17 cellular contexts compared by ENCODE assay signal in genomic region chr6:63529498-63529897, GRCh38. TPM values are rescaled to one million over a fixed set of nuclear protein-coding genes. Genes with fewer than 3 reads are reported as not detected.
DNase-seq lines count a peak whose midpoint lies in the region; ATAC-seq and TF ChIP-seq lines count a peak whose summit lies in the region.
"Had no signal": no experiment of that assay in that cellular context is flagged by ENCODE, and none has a peak within 500 bp of the region (broad histone marks: within the 10 kb centered on the region; RNA-seq: fewer than 3 reads in every experiment).

No MANE protein-coding gene starts in this region.

- H3K36me3 ChIP-seq in mesenchymal stem cell (ENCODE audit: control insufficient read depth in 1 of 2, insufficient read depth in 2 of 2, low read depth in 1 of 2, low read length in 2 of 2) (no peaks in the 10 kb centered on the region), spleen (no peaks in the 10 kb centered on the region), GM23338 (ENCODE audit: insufficient read depth) (no peaks in the 10 kb centered on the region)
- H3K36me3 ChIP-seq: SJCRH30, tibial nerve had no signal

- H3K18ac ChIP-seq in mesenchymal stem cell (ENCODE audit: low read depth in 1 of 2, low read length in 2 of 2) (peak overlapping the region; percentile 33 to 35), H9 (ENCODE audit: insufficient read length, low read depth, low read length) (no peak overlapping the region)

- H4K91ac ChIP-seq in mesenchymal stem cell (ENCODE audit: low read length) (no peak overlapping the region), H9 (ENCODE audit: insufficient read length, low read depth, low read length) (no peak overlapping the region)

- no peaks in the 10 kb centered on the region for H3K27me3 Mint-ChIP-seq in activated T-helper 2 cell treated with anti-CD3 and anti-CD28 coated beads, Interferon-gamma antibody, Interleukin-2, Interleukin-4, amounts not matched to agents 10 μg/mL and 5 μg/mL and 100 μg/mL, durations not matched to agents 14 hours and 24 hours and 36 hours (ENCODE audit: low read depth)
- H3K27me3 Mint-ChIP-seq in GM23338 (ENCODE audit: insufficient read depth, low read depth, poor library complexity) (peaks cover 3% of the 10 kb centered on the region), H9 (ENCODE audit: low read depth) (peaks cover 2% of the 10 kb centered on the region)

- H3K4me1 ChIP-seq in mesenchymal stem cell (ENCODE audit: control insufficient read depth, insufficient read depth, low read depth, low read length) = peaks cover 7% of the 10 kb centered on the region
- H3K4me1 ChIP-seq in spleen = no peaks in the 10 kb centered on the region
- H3K4me1 ChIP-seq in GM23338 (ENCODE audit: insufficient read depth) = no peaks in the 10 kb centered on the region
- H3K4me1 ChIP-seq in H9 (ENCODE audit: insufficient read depth, low read length) = no peaks in the 10 kb centered on the region

- H2BK120ac ChIP-seq in mesenchymal stem cell (ENCODE audit: low read depth, low read length) = no peak overlapping the region
- no peak overlapping the region for H2BK120ac ChIP-seq in H9 (ENCODE audit: low read depth, low read length, poor library complexity, severe bottlenecking)

- H3K27ac Mint-ChIP-seq in activated T-helper 2 cell treated with anti-CD3 and anti-CD28 coated beads, Interferon-gamma antibody, Interleukin-2, Interleukin-4, amounts not matched to agents 10 μg/mL and 5 μg/mL and 100 μg/mL, durations not matched to agents 14 hours and 24 hours and 36 hours = peak overlapping the region; percentile 96
- H3K27ac Mint-ChIP-seq in GM23338 = no peak overlapping the region
- no peak overlapping the region for H3K27ac Mint-ChIP-seq in H9
- H3K27ac Mint-ChIP-seq: CD8-positive, alpha-beta T cell; WTC11 had no signal

- peak overlapping the region; percentile 75 for H3K4me3 Mint-ChIP-seq in activated T-helper 2 cell treated with anti-CD3 and anti-CD28 coated beads, Interferon-gamma antibody, Interleukin-2, Interleukin-4, amounts not matched to agents 10 μg/mL and 5 μg/mL and 100 μg/mL, durations not matched to agents 14 hours and 24 hours and 36 hours (ENCODE audit: low read depth)
- no peak overlapping the region for H3K4me3 Mint-ChIP-seq in GM23338
- H3K4me3 Mint-ChIP-seq in H9 = no peak overlapping the region
- H3K4me3 Mint-ChIP-seq: CD8-positive, alpha-beta T cell; WTC11 had no signal

- H3K4ac ChIP-seq in mesenchymal stem cell (ENCODE audit: low read depth in 1 of 2, low read length in 2 of 2) (no peak overlapping the region), H9 (ENCODE audit: low read depth, low read length) (no peak overlapping the region)

- H3K27me3 ChIP-seq in mesenchymal stem cell (ENCODE audit: control insufficient read depth in 1 of 2, insufficient read depth in 1 of 2, low read length in 2 of 2) (no peaks in the 10 kb centered on the region), spleen (replicated peaks in 1 of 7) (no peaks in the 10 kb centered on the region), GM23338 (ENCODE audit: insufficient read depth) (no peaks in the 10 kb centered on the region), H9 (ENCODE audit: insufficient read depth, low read length) (no peaks in the 10 kb centered on the region)
- H3K27me3 ChIP-seq: SJCRH30, tibial nerve had no signal

- H3F3A ChIP-seq in GM23338 (replicated peaks; ENCODE audit: low read depth) = no peaks in the 10 kb centered on the region

- H2BK12ac ChIP-seq in mesenchymal stem cell (ENCODE audit: low read length in 2 of 2) = no peak overlapping the region
- no peak overlapping the region for H2BK12ac ChIP-seq in H9 (ENCODE audit: insufficient read length, low read depth, low read length)

- no peak overlapping the region for H3K4me2 ChIP-seq in mesenchymal stem cell (ENCODE audit: low read length, poor library complexity, severe bottlenecking)
- H3K4me2 ChIP-seq in GM23338 = no peak overlapping the region
- H3K4me2 ChIP-seq in H9 (ENCODE audit: insufficient read depth, insufficient read length, low read length) = no peak overlapping the region

- H3K9ac ChIP-seq in mesenchymal stem cell (ENCODE audit: low read length) (no peak overlapping the region), H9 (ENCODE audit: extremely low read depth, insufficient read length, low read length) (no peak overlapping the region)

- H3K56ac ChIP-seq in H9 (ENCODE audit: insufficient read length, low read depth, low read length) = no peak overlapping the region

- H4K8ac ChIP-seq in mesenchymal stem cell (ENCODE audit: low read length) (no peak overlapping the region), H9 (replicated peaks; ENCODE audit: insufficient read length, low read depth, low read length) (no peak overlapping the region)

- no peak overlapping the region for H3T11ph ChIP-seq in H9 (ENCODE audit: low read length)

- no peak overlapping the region for H2BK5ac ChIP-seq in mesenchymal stem cell (ENCODE audit: low read depth, low read length, poor library complexity, severe bottlenecking)
- H2BK5ac ChIP-seq in H9 (ENCODE audit: insufficient read length, low read length) = no peak overlapping the region

- H3K79me1 ChIP-seq in mesenchymal stem cell (replicated peaks; ENCODE audit: low read length, poor library complexity, severe bottlenecking) (no peaks in the 10 kb centered on the region), H9 (ENCODE audit: insufficient read depth, low read depth, low read length, poor library complexity, severe bottlenecking) (no peaks in the 10 kb centered on the region)

- H3K36me3 Mint-ChIP-seq in activated T-helper 2 cell treated with anti-CD3 and anti-CD28 coated beads, Interferon-gamma antibody, Interleukin-2, Interleukin-4, amounts not matched to agents 10 μg/mL and 5 μg/mL and 100 μg/mL, durations not matched to agents 14 hours and 24 hours and 36 hours (ENCODE audit: low read depth) = peaks cover 17% of the 10 kb centered on the region
- H3K36me3 Mint-ChIP-seq in GM23338 (ENCODE audit: low read depth) = no peaks in the 10 kb centered on the region
- H3K36me3 Mint-ChIP-seq in H9 (ENCODE audit: insufficient read depth in 1 of 3, low read depth in 3 of 3) = no peaks in the 10 kb centered on the region
- H3K36me3 Mint-ChIP-seq: CD8-positive, alpha-beta T cell; WTC11 had no signal

- TF ChIP-seq CTCF in spleen (IDR thresholded peaks at IDR 0.05 in 8 of 11, conservative IDR thresholded peaks at IDR 0.05 in 3 of 11) (no peak), GM23338 (conservative IDR thresholded peaks at IDR 0.05; ENCODE audit: low read depth in 2 of 2) (no peak), H9 (conservative IDR thresholded peaks at IDR 0.05) (no peak)

- H3K27ac ChIP-seq in mesenchymal stem cell (ENCODE audit: low read length, poor library complexity, severe bottlenecking) = no peak overlapping the region
- H3K27ac ChIP-seq in spleen = no peak overlapping the region
- no peak overlapping the region for H3K27ac ChIP-seq in GM23338 (ENCODE audit: low read depth)
- no peak overlapping the region for H3K27ac ChIP-seq in H9 (ENCODE audit: insufficient read length, low read depth, low read length)
- H3K27ac ChIP-seq: SJCRH30, tibial nerve had no signal

- H3K23me2 ChIP-seq in H9 (ENCODE audit: insufficient read length, low read depth, low read length, poor library complexity, severe bottlenecking) = no peaks in the 10 kb centered on the region

- DNase-seq in HT1080 (ENCODE audit: low read depth) = peak; percentile 25
- peak; percentile 16 for DNase-seq in activated T-helper 2 cell treated with anti-CD3 and anti-CD28 coated beads, Interferon-gamma antibody, Interleukin-2, Interleukin-4, amounts not matched to agents 10 μg/mL and 5 μg/mL and 100 μg/mL, durations not matched to agents 14 hours and 24 hours and 36 hours (ENCODE audit: low spot score)
- no peak for DNase-seq in mesenchymal stem cell
- DNase-seq in spleen = no peak
- no peak for DNase-seq in GM23338 (ENCODE audit: low spot score)
- DNase-seq in NCI-H748 treated with DMSO at 0.1 percent for 48 hours (lab: John Stamatoyannopoulos, UW) = no peak
- DNase-seq in H9 = no peak
- DNase-seq: activated gamma-delta T cell; CD8-positive, alpha-beta T cell; central memory CD4-positive, alpha-beta T cell; KBM-7; NCI-H2029; NCI-H82; SJCRH30 had no signal

- intact Hi-C loops in activated T-helper 2 cell treated with anti-CD3 and anti-CD28 coated beads, Interferon-gamma antibody, Interleukin-2, Interleukin-4, amounts not matched to agents 10 μg/mL and 5 μg/mL and 100 μg/mL, durations not matched to agents 14 hours and 24 hours and 36 hours (cut with micrococcal nuclease) = loop anchor here (1.0 to 10.0 kb wide), 4 partner anchors 24 to 175 kb away; partner anchors contain the start of genes LOC128125822, PHF3 and PTP4A1
- intact Hi-C loops in spleen (cut with DNase I; ENCODE audit: low total_unique reads) = no loop called here

- H4K20me1 ChIP-seq in GM23338 (replicated peaks; ENCODE audit: insufficient read depth) = no peaks in the 10 kb centered on the region
- H4K20me1 ChIP-seq in H9 (ENCODE audit: control insufficient read depth, insufficient read depth, insufficient read length) = no peaks in the 10 kb centered on the region

- peaks cover 5% of the 10 kb centered on the region for H3K9me3 Mint-ChIP-seq in activated T-helper 2 cell treated with anti-CD3 and anti-CD28 coated beads, Interferon-gamma antibody, Interleukin-2, Interleukin-4, amounts not matched to agents 10 μg/mL and 5 μg/mL and 100 μg/mL, durations not matched to agents 14 hours and 24 hours and 36 hours
- H3K9me3 Mint-ChIP-seq in GM23338 (peaks cover 7% of the 10 kb centered on the region; the same call in 2 of the 3 replicates), H9 (no peaks in the 10 kb centered on the region)
- H3K9me3 Mint-ChIP-seq: CD8-positive, alpha-beta T cell had no signal

- H3K9me3 ChIP-seq in mesenchymal stem cell (ENCODE audit: control insufficient read depth, low read length) = no peaks in the 10 kb centered on the region
- no peaks in the 10 kb centered on the region for H3K9me3 ChIP-seq in spleen
- H3K9me3 ChIP-seq in H9 (ENCODE audit: control insufficient read depth, low read depth, low read length) = no peaks in the 10 kb centered on the region
- H3K9me3 ChIP-seq: SJCRH30, tibial nerve had no signal

- WGBS in mesenchymal stem cell = no CpG with 5 or more reads among the region's 4 CpGs
- 32 to 45% (median 37%) methylated on average over 4 of the region's 4 CpGs for WGBS in spleen, 5 donors
- no CpG with 5 or more reads among the region's 4 CpGs for WGBS in H9 (ENCODE audit: extremely low coverage, insufficient read length, low lambda C conversion rate)

- H3K4me1 Mint-ChIP-seq in activated T-helper 2 cell treated with anti-CD3 and anti-CD28 coated beads, Interferon-gamma antibody, Interleukin-2, Interleukin-4, amounts not matched to agents 10 μg/mL and 5 μg/mL and 100 μg/mL, durations not matched to agents 14 hours and 24 hours and 36 hours (ENCODE audit: low read depth) = peaks cover 47% of the 10 kb centered on the region
- H3K4me1 Mint-ChIP-seq in GM23338 = no peaks in the 10 kb centered on the region
- H3K4me1 Mint-ChIP-seq in H9 = no peaks in the 10 kb centered on the region
- H3K4me1 Mint-ChIP-seq: WTC11 had no signal

- no peak overlapping the region for H2BK15ac ChIP-seq in mesenchymal stem cell (ENCODE audit: low read depth, poor library complexity, severe bottlenecking)
- H2BK15ac ChIP-seq in H9 (ENCODE audit: low read depth, low read length) = no peak overlapping the region

- H3K4me3 ChIP-seq in mesenchymal stem cell (ENCODE audit: insufficient read depth in 1 of 2, low read depth in 1 of 2, low read length in 2 of 2) (no peak overlapping the region), spleen (no peak overlapping the region), GM23338 (no peak overlapping the region)
- H3K4me3 ChIP-seq: SJCRH30, tibial nerve had no signal

- H3K79me2 ChIP-seq in GM23338 (replicated peaks; ENCODE audit: insufficient read depth) (no peaks in the 10 kb centered on the region), H9 (ENCODE audit: insufficient read depth, low read length) (no peaks in the 10 kb centered on the region)

- peak; percentile 44 for ATAC-seq in GM18858 (IDR thresholded peaks at IDR 0.05; ENCODE audit: unreplicated experiment)
- no peak for ATAC-seq in GM23338
- ATAC-seq: CD8-positive, alpha-beta T cell; WTC11 had no signal

- H2AK5ac ChIP-seq in mesenchymal stem cell (ENCODE audit: low read length, severe bottlenecking) (no peak overlapping the region), H9 (ENCODE audit: insufficient read length, low read length) (no peak overlapping the region)

- no peak overlapping the region for H2BK20ac ChIP-seq in H9 (ENCODE audit: low read depth, low read length, poor library complexity, severe bottlenecking)

- H3K14ac ChIP-seq in mesenchymal stem cell (ENCODE audit: low read length in 2 of 2) (no peak overlapping the region), H9 (ENCODE audit: insufficient read depth, low read length) (no peak overlapping the region)

- H4K5ac ChIP-seq in H9 (ENCODE audit: insufficient read length, low read depth, low read length) = no peak overlapping the region

- TF ChIP-seq POLR2A in spleen (IDR thresholded peaks at IDR 0.05) = no peak

- no peak overlapping the region for H3K23ac ChIP-seq in mesenchymal stem cell (ENCODE audit: low read length in 2 of 2)
- H3K23ac ChIP-seq in H9 (ENCODE audit: insufficient read length, low read depth, low read length) = no peak overlapping the region

- H2AFZ ChIP-seq in mesenchymal stem cell (ENCODE audit: low read depth, low read length) = no peak overlapping the region
- H2AFZ ChIP-seq in GM23338 = no peak overlapping the region
- no peak overlapping the region for H2AFZ ChIP-seq in H9 (ENCODE audit: low read length)

- no peaks in the 10 kb centered on the region for H3K9me2 ChIP-seq in GM23338 (ENCODE audit: insufficient read depth)

RNA-seq across cellular contexts. Expression of gene PTP4A1, which starts 42.8 kb away (rescaled TPM):
- 15.8 and 42.8 TPM in 2 replicates for total RNA-seq in HT1080 (2014; rRNA removed; shearing (Covaris generic))
- polyA plus RNA-seq in HT1080 (2015; cell fraction: cytosol; rRNA removed) = 96.2 and 129 TPM in 2 replicates
- polyA plus RNA-seq in HT1080 (2015; cell fraction: nucleus; rRNA removed) = 53.3 and 57.6 TPM in 2 replicates
- 80.8 and 88.8 TPM in 2 replicates for total RNA-seq in activated T-helper 2 cell treated with anti-CD3 and anti-CD28 coated beads, Interferon-gamma antibody, Interleukin-2, Interleukin-4, amounts not matched to agents 10 μg/mL and 5 μg/mL and 100 μg/mL, durations not matched to agents 14 hours and 24 hours and 36 hours
- polyA plus RNA-seq in mesenchymal stem cell (2013, experiment 1 of 2) = 80.4 TPM
- polyA plus RNA-seq in mesenchymal stem cell (2013, experiment 2 of 2) = 82.9 TPM
- total RNA-seq in spleen (10 to 100 TPM; 26.6 to 46.1 (median 29.7) TPM), H9 (2021) (85.9 and 91.0 TPM in 2 replicates)
- polyA plus RNA-seq in spleen (10 to 100 TPM in 2 of 3 donors, 1 to 10 TPM in 1; 6.8 to 14.5 (median 12.5) TPM), GM23338 (2016; fragmentation: Nextera tagmentation; extraction: Ambion mirVana) (88.6 and 102 TPM in 2 replicates)
- 96.9 and 99.0 TPM in 2 replicates for total RNA-seq in GM23338 (2014; rRNA removed; shearing (Covaris generic))

Comparison
In these comparisons a context has a peak if more than half of its experiments do, and no peak if none do; other contexts are left out.
1. DNase-seq: peak in HT1080 (single experiment) and activated T-helper 2 cell treated with anti-CD3 and anti-CD28 coated beads, Interferon-gamma antibody, Interleukin-2, Interleukin-4, amounts not matched to agents 10 μg/mL and 5 μg/mL and 100 μg/mL, durations not matched to agents 14 hours and 24 hours and 36 hours (single experiment); none in mesenchymal stem cell (single experiment), spleen (single experiment), GM23338 (single experiment), NCI-H748 treated with DMSO at 0.1 percent for 48 hours (single experiment) and H9 (single experiment).